13 cellular contexts compared by ENCODE assay signal in the genomic region with DNA sequence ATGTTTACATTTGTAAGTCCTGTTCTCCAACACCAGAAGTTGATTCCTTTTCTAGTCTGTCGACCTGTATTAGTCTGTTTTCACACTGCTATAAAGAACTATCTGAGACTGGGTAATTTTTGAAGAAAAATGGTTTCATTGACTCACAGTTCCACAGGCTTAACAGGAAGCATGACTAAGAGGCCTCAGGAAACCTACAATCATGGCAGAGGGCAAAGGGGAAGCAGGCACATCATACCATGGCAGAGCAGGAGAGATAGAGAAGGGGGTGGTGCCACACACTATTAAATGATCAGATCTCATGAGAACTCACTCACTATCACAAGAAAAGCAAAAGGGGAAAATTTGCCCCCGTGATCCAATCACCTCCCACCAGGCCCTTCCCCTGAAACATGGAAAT.
DNase-seq lines count a peak whose midpoint lies in the region; ATAC-seq and TF ChIP-seq lines count a peak whose summit lies in the region.
"Had no signal": no experiment of that assay in that cellular context is flagged by ENCODE, and none has a peak within 500 bp of the region (broad histone marks: within the 10 kb centered on the region; RNA-seq: fewer than 3 reads in every experiment).

No MANE protein-coding gene starts in this region.

- H3K4me3 ChIP-seq in choroid plexus epithelial cell (ENCODE audit: low read depth, low read length) (no peak overlapping the region), stomach (no peak overlapping the region)

- no peaks in the 10 kb centered on the region for H3K9me3 ChIP-seq in stomach

- TF ChIP-seq EP300 in stomach (IDR thresholded peaks at IDR 0.05), result no peak

- no peaks in the 10 kb centered on the region for H3K27me3 ChIP-seq in stomach

- H3K27ac ChIP-seq in stomach, result no peak overlapping the region

- no peak for DNase-seq in activated T-cell treated with anti-CD3 and anti-CD28 coated beads, Interleukin-2, amount 50 U/mL, for 4 hours
- no peak for DNase-seq in activated T-cell treated with anti-CD3 and anti-CD28 coated beads, Interleukin-2, amount 50 U/mL, for 1 hour
- DNase-seq in NOMO-1 treated with dmso at 0.1 percent for 144 hours (lab: John Stamatoyannopoulos, UW; ENCODE audit: unreplicated experiment), result peak; percentile 83
- DNase-seq in choroid plexus epithelial cell (ENCODE audit: low read depth), result peak; percentile 63
- DNase-seq in stimulated activated CD4-positive, alpha-beta T cell treated with anti-CD3 and anti-CD28 coated beads, Interleukin-4, amount 100 ng/mL, for 24 hours, result peak; percentile 30
- no peak for DNase-seq in NCI-H2196 (lab: John Stamatoyannopoulos, UW; ENCODE audit: unreplicated experiment)
- no peak for DNase-seq in stomach
- DNase-seq: amygdala, C1 segment of cervical spinal cord, glutamatergic neuron, nephron progenitor cell, T-helper 9 cell had no signal

- peak; percentile 82 to 86 for ATAC-seq in activated T-cell treated with anti-CD3 and anti-CD28 coated beads, Interleukin-2, amount 50 U/mL, for 4 hours
- no peak for ATAC-seq in HG03097 (IDR thresholded peaks at IDR 0.05; ENCODE audit: low FRiP score, unreplicated experiment)

- H3K36me3 Mint-ChIP-seq in activated T-cell treated with anti-CD3 and anti-CD28 coated beads, Interleukin-2, amount 50 U/mL, for 4 hours (ENCODE audit: insufficient read depth), result no peaks in the 10 kb centered on the region

- TF ChIP-seq POLR2A in stomach (IDR thresholded peaks at IDR 0.05), result no peak

- no peaks in the 10 kb centered on the region for H3K9me3 Mint-ChIP-seq in activated T-cell treated with anti-CD3 and anti-CD28 coated beads, Interleukin-2, amount 50 U/mL, for 4 hours
- H3K9me3 Mint-ChIP-seq: nephron progenitor cell had no signal

- H3K27me3 Mint-ChIP-seq in activated T-cell treated with anti-CD3 and anti-CD28 coated beads, Interleukin-2, amount 50 U/mL, for 4 hours (ENCODE audit: low read depth), result no peaks in the 10 kb centered on the region

- 42 to 72% (median 60%) methylated on average over 2 of the region's 2 CpGs for WGBS in stomach, 5 donors

- TF ChIP-seq CTCF in choroid plexus epithelial cell (conservative IDR thresholded peaks at IDR 0.05; ENCODE audit: low read depth, low read length) (no peak), stomach (IDR thresholded peaks at IDR 0.05) (no peak)

- intact Hi-C loops in stomach (cut with DNase I; ENCODE audit: low total_unique reads), result no loop called here

- peaks cover 11% of the 10 kb centered on the region for H3K4me1 Mint-ChIP-seq in activated T-cell treated with anti-CD3 and anti-CD28 coated beads, Interleukin-2, amount 50 U/mL, for 4 hours (ENCODE audit: low read depth)

- H3K4me3 Mint-ChIP-seq in activated T-cell treated with anti-CD3 and anti-CD28 coated beads, Interleukin-2, amount 50 U/mL, for 4 hours, result no peak overlapping the region
- H3K4me3 Mint-ChIP-seq: nephron progenitor cell had no signal

- peaks cover 3 to 8% (median 5%) of the 10 kb centered on the region in 4 donors for H3K4me1 ChIP-seq in stomach

- H3K36me3 ChIP-seq in stomach, result no peaks in the 10 kb centered on the region

Comparison
In these comparisons a context has a peak if more than half of its experiments do, and no peak if none do; other contexts are left out.
1. DNase-seq: peak in NOMO-1 treated with dmso at 0.1 percent for 144 hours (single experiment), choroid plexus epithelial cell (single experiment) and stimulated activated CD4-positive, alpha-beta T cell treated with anti-CD3 and anti-CD28 coated beads, Interleukin-4, amount 100 ng/mL, for 24 hours (single experiment); none in activated T-cell treated with anti-CD3 and anti-CD28 coated beads, Interleukin-2, amount 50 U/mL, for 4 hours (single experiment), activated T-cell treated with anti-CD3 and anti-CD28 coated beads, Interleukin-2, amount 50 U/mL, for 1 hour (single experiment), NCI-H2196 (single experiment) and stomach (single experiment).